Comparison of ENCODE assay signal across 9 cellular contexts in genomic region chr6:6725120-6725833, GRCh38.
DNase-seq lines count a peak whose midpoint lies in the region; ATAC-seq and TF ChIP-seq lines count a peak whose summit lies in the region.
"Had no signal": no experiment of that assay in that cellular context is flagged by ENCODE, and none has a peak within 500 bp of the region (broad histone marks: within the 10 kb centered on the region; RNA-seq: fewer than 3 reads in every experiment).

No MANE protein-coding gene starts in this region.

- H3K4me1 ChIP-seq in Caco-2: peaks cover 22% of the 10 kb centered on the region

- H3K4me3 ChIP-seq in Caco-2 (ENCODE audit: low read depth, low read length) (no peak overlapping the region), retinal pigment epithelial cell (ENCODE audit: low read length) (peak overlapping the region; percentile 39)

- CTCF ChIA-PET in Caco-2 (lab: Charles Lee): interaction anchor here (1.3 kb wide), 1 partner anchor 517 kb away, joined by 4 read pairs; no protein-coding TSS in a partner anchor

- BruUV-seq in Caco-2 (replicated peaks; lab: Mats Ljungman, UMichigan): no TSS peak

- peak overlapping the region; percentile 85 for H3K27ac Mint-ChIP-seq in Caco-2 (ENCODE audit: unreplicated experiment)
- H3K27ac Mint-ChIP-seq in T-helper 17 cell: peak overlapping the region; percentile 43
- no peak overlapping the region for H3K27ac Mint-ChIP-seq in glutamatergic neuron (ENCODE audit: unreplicated experiment)

- H3K27me3 Mint-ChIP-seq in Caco-2 (ENCODE audit: insufficient read depth, unreplicated experiment) (no peaks in the 10 kb centered on the region), T-helper 17 cell (peaks cover 70% of the 10 kb centered on the region), glutamatergic neuron (ENCODE audit: unreplicated experiment) (no peaks in the 10 kb centered on the region)

- no peaks in the 10 kb centered on the region for H3K27me3 ChIP-seq in Caco-2 (replicated peaks; ENCODE audit: control insufficient read depth, insufficient read depth, low read length)

- no peaks in the 10 kb centered on the region for H3K36me3 ChIP-seq in Caco-2 (ENCODE audit: control insufficient read depth, insufficient read depth, low read length)

- POLR2A ChIA-PET in Caco-2 (lab: Charles Lee): no interaction called here

- H3K9me3 Mint-ChIP-seq in Caco-2 (ENCODE audit: unreplicated experiment): no peaks in the 10 kb centered on the region
- peaks cover 3% of the 10 kb centered on the region for H3K9me3 Mint-ChIP-seq in glutamatergic neuron (ENCODE audit: unreplicated experiment)

- TF ChIP-seq CTCF in Caco-2 (IDR thresholded peaks at IDR 0.05; ENCODE audit: insufficient read depth in 1 of 2, low read depth in 1 of 2, low read length in 1 of 2, severe bottlenecking in 1 of 2, unreplicated experiment in 1 of 2) (no peak), glutamatergic neuron (IDR thresholded peaks at IDR 0.05; ENCODE audit: partially characterized antibody, unreplicated experiment) (no peak), retinal pigment epithelial cell (conservative IDR thresholded peaks at IDR 0.05; ENCODE audit: low read depth, low read length) (no peak)

- ATAC-seq in T-helper 17 cell: no peak
- ATAC-seq in GM18519 (IDR thresholded peaks at IDR 0.05; ENCODE audit: low FRiP score, unreplicated experiment): no peak
- no peak for ATAC-seq in HG03025 (IDR thresholded peaks at IDR 0.05; ENCODE audit: low FRiP score, unreplicated experiment)

- intact Hi-C loops in Caco-2 (cut with micrococcal nuclease; ENCODE audit: unreplicated experiment): loop anchor here (2.0 to 10.0 kb wide), 4 partner anchors 48 to 390 kb away; no protein-coding TSS in a partner anchor

- H3K4me3 Mint-ChIP-seq in Caco-2 (ENCODE audit: unreplicated experiment): peak overlapping the region; percentile 15
- H3K4me3 Mint-ChIP-seq in T-helper 17 cell: peak overlapping the region; percentile 49
- H3K4me3 Mint-ChIP-seq in glutamatergic neuron (ENCODE audit: unreplicated experiment): peak overlapping the region; percentile 60

- DNase-seq in Caco-2 (no peak), T-helper 17 cell (no peak), glutamatergic neuron (no peak), retinal pigment epithelial cell (ENCODE audit: low read depth) (no peak), LoVo (ENCODE audit: low spot score) (no peak), HCEC 1CT (no peak)
- DNase-seq: NK-92 treated with Interleukin-12 subunit alpha and Interleukin-12 subunit beta, amount 100 ng/mL, for 24 hours had no signal

- H3K9me3 ChIP-seq in Caco-2 (no peaks in the 10 kb centered on the region), T-helper 17 cell (ENCODE audit: control insufficient read depth, low read length, poor library complexity, severe bottlenecking) (no peaks in the 10 kb centered on the region)

- H3K4me1 Mint-ChIP-seq in Caco-2 (ENCODE audit: low read depth, unreplicated experiment) (peaks cover 30% of the 10 kb centered on the region), T-helper 17 cell (peaks cover 4% of the 10 kb centered on the region), glutamatergic neuron (ENCODE audit: low read depth, unreplicated experiment) (peaks cover 15% of the 10 kb centered on the region)

- H3K36me3 Mint-ChIP-seq in Caco-2 (ENCODE audit: insufficient read depth, unreplicated experiment) (no peaks in the 10 kb centered on the region), T-helper 17 cell (ENCODE audit: low read depth) (peaks cover 7% of the 10 kb centered on the region), glutamatergic neuron (ENCODE audit: unreplicated experiment) (no peaks in the 10 kb centered on the region)
